ENCODE assay signal across 20 cellular contexts in the genomic region with DNA sequence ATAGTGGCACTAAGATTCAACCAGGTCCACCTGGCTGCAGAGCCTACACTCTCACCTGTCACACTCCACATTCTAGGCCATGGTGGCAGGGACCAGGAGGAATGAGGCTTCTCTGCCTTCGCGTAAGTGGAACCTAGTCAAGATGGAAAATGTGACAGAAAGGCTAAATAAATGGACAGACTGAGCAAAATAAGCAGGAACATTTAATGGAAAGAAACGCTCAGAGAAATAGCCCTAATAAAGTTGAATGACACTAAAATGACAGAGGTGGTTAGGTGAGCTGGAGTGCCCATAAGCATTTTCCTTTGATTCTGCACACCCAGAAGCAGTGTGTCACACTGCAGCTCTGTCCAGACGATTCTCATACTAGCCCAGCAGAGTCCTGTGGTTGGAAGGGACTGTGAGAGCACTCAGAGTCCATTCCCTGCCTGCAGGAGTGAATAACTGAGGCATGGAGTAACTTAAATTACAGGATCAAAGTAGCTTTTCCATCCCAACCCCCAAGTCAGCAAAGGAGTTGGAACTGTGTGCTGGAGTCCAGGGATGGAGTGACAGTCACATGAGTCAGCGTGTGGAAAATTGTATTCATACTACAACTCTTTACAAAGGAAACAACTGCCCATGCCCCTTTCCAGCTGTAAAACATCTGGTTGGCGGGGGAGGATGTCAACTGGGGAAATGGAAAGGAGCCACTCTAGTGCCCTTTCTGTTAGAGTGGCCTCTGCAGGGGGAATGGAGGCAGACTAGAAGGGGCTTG.
DNase-seq lines count a peak whose midpoint lies in the region; ATAC-seq, FAIRE-seq and TF ChIP-seq lines count a peak whose summit lies in the region.
"Had no signal": no experiment of that assay in that cellular context is flagged by ENCODE, and none has a peak within 500 bp of the region (broad histone marks: within the 10 kb centered on the region; RNA-seq: fewer than 3 reads in every experiment).

No MANE protein-coding gene starts in this region.

- intact Hi-C loops in PC-3 (cut with micrococcal nuclease) = no loop called here
- intact Hi-C loops in HepG2 (cut with micrococcal nuclease; ENCODE audit: unreplicated experiment) = no loop called here
- intact Hi-C loops in head of caudate nucleus (cut with DNase I) = no loop called here

- no peaks in the 10 kb centered on the region for H3F3A ChIP-seq in PC-3 (ENCODE audit: low read length, unreplicated experiment)

- H3K27ac ChIP-seq in PC-3 (ENCODE audit: low read length) (peak overlapping the region; percentile 20), HepG2 (ENCODE audit: extremely low read length, insufficient read depth, low read length) (no peak overlapping the region)
- H3K27ac ChIP-seq: pancreas, uterus had no signal

- H3K27me3 ChIP-seq in PC-3 (ENCODE audit: low read length) (no peaks in the 10 kb centered on the region), HepG2 (ENCODE audit: control insufficient read depth in 1 of 2, insufficient read depth in 2 of 2, low read length in 2 of 2) (0 out of 5 replicates have a peak, but pooled peaks cover 0 to 4% of the 10 kb centered on the region in 2 experiments)
- H3K27me3 ChIP-seq: pancreas, uterus had no signal

- WGBS in HepG2 (ENCODE audit: low lambda C conversion rate) = 33% methylated on average over 6 of the region's 6 CpGs

- H3K4me3 ChIP-seq in PC-3 (ENCODE audit: low read length) (no peak overlapping the region), HepG2 (replicated peaks in 1 of 3; ENCODE audit: insufficient read depth in 1 of 3, low read depth in 2 of 3, low read length in 3 of 3) (no peak overlapping the region)
- H3K4me3 ChIP-seq: pancreas, uterus had no signal

- BruUV-seq in PC-3 (replicated peaks; lab: Mats Ljungman, UMichigan) (no TSS peak), HepG2 (replicated peaks; lab: Mats Ljungman, UMichigan) (no TSS peak)

- no peaks in the 10 kb centered on the region for H4K20me1 ChIP-seq in PC-3 (ENCODE audit: low read length)
- H4K20me1 ChIP-seq in HepG2 (ENCODE audit: insufficient read depth, low read length) = no peaks in the 10 kb centered on the region

- H3K4me2 ChIP-seq in PC-3 (ENCODE audit: low read length) = peak overlapping the region; percentile 54
- no peak overlapping the region for H3K4me2 ChIP-seq in HepG2 (ENCODE audit: low read depth, low read length)
- H3K4me2 ChIP-seq: SK-N-SH had no signal

- TF ChIP-seq CTCF in PC-3 (conservative IDR thresholded peaks at IDR 0.05; ENCODE audit: low read depth, low read length) (no peak), HepG2 (CRISPR knock-in tag; IDR thresholded peaks at IDR 0.05) (no peak)

- no peak for TF ChIP-seq RAD21 in HepG2 (CRISPR knock-in tag; IDR thresholded peaks at IDR 0.05)

- POLR2A ChIA-PET in PC-3 (lab: Charles Lee; ENCODE audit: unreplicated experiment) = no interaction called here
- POLR2A ChIA-PET in HepG2 (lab: Yijun Ruan, JAX) = no interaction called here

- ATAC-seq in PC-3 (peak; percentile 76), HG03354 (IDR thresholded peaks at IDR 0.05; ENCODE audit: poor library complexity, severe bottlenecking, unreplicated experiment) (no peak), HepG2 (no peak)
- ATAC-seq: CD8-positive, alpha-beta T cell; Panc1; pancreas had no signal

- peak; percentile 28 for DNase-seq in Daoy (ENCODE audit: low read depth)
- peak; percentile 68 for DNase-seq in PC-3
- DNase-seq in dermis microvascular lymphatic vessel endothelial cell (ENCODE audit: low read depth in 2 of 2) = peak; percentile 20 to 68
- DNase-seq in left kidney (ENCODE audit: low read depth, low spot score) = peak; percentile 71
- no peak for DNase-seq in activated T-cell treated with anti-CD3 and anti-CD28 coated beads, Interleukin-2, amount 50 U/mL, for 48 hours
- DNase-seq in HepG2 (ENCODE audit: low spot score) = no peak
- DNase-seq in head of caudate nucleus = no peak
- DNase-seq: activated CD4-positive, alpha-beta T cell treated with anti-CD3 and anti-CD28 coated beads for 4 hours; activated gamma-delta T cell treated with Interleukin-2 at 50 U/mL for 16 hours; aorta; CD8-positive, alpha-beta T cell; NCI-H748 treated with DMSO at 0.1 percent for 48 hours; pancreas; SK-N-SH; stimulated activated CD4-positive, alpha-beta T cell treated with anti-CD3 and anti-CD28 coated beads, Interleukin-2, amount 100 ng/mL, for 24 hours; T1000; uterus had no signal

- H3K9me3 ChIP-seq in PC-3 (ENCODE audit: low read length) (no peaks in the 10 kb centered on the region), HepG2 (ENCODE audit: low read length) (no peaks in the 10 kb centered on the region)
- H3K9me3 ChIP-seq: pancreas, SK-N-SH, uterus had no signal

- H3K4me1 ChIP-seq in PC-3 (ENCODE audit: insufficient read depth, low read length) (peaks cover 25% of the 10 kb centered on the region), HepG2 (ENCODE audit: insufficient read depth, low read length) (no peaks in the 10 kb centered on the region)
- H3K4me1 ChIP-seq: pancreas, uterus had no signal

- H3K79me2 ChIP-seq in PC-3 (ENCODE audit: low read length) (no peaks in the 10 kb centered on the region), HepG2 (ENCODE audit: insufficient read depth, low read length) (no peaks in the 10 kb centered on the region)

- no peaks in the 10 kb centered on the region; the same call in 1 of the 2 replicates for H3K9me2 ChIP-seq in PC-3 (replicated peaks; ENCODE audit: low read length)
- H3K9me2 ChIP-seq: SK-N-SH had no signal

- in situ Hi-C loops in HepG2 (cut with HindIII; ENCODE audit: extremely low pct_ligation_motif_present, low pct_unique_long_range_greater_than_20kb) = no loop called here

- FAIRE-seq in HepG2 (lab: Jason Lieb, UNC) = no peak
- FAIRE-seq: endometrium, pancreas had no signal

- no peak for TF ChIP-seq EP300 in HepG2 (IDR thresholded peaks at IDR 0.05; ENCODE audit: low read depth in 2 of 2, low read length in 2 of 2)
- no peak for TF ChIP-seq EP300 in HepG2 (CRISPR knock-in tag; IDR thresholded peaks at IDR 0.05; ENCODE audit: borderline replicate concordance)

- no peak for TF ChIP-seq POLR2A in HepG2 (IDR thresholded peaks at IDR 0.05; ENCODE audit: insufficient read depth in 1 of 2, low read depth in 2 of 2, low read length in 2 of 2)

- H3K36me3 ChIP-seq in PC-3 (ENCODE audit: low read depth, low read length) = no peaks in the 10 kb centered on the region
- H3K36me3 ChIP-seq in HepG2 (replicated peaks in 1 of 2; ENCODE audit: control insufficient read depth in 1 of 2, insufficient read depth in 2 of 2, low read length in 2 of 2) = no peaks in the 10 kb centered on the region
- H3K36me3 ChIP-seq: pancreas, uterus had no signal

- CTCF ChIA-PET in PC-3 (lab: Charles Lee) (interaction anchor here (0.8 kb wide), 1 partner anchor 18 kb away, joined by 3 read pairs; no protein-coding TSS in a partner anchor), HepG2 (lab: Yijun Ruan, JAX; ENCODE audit: low intra/inter-chr PET ratio, low total read pairs) (no interaction called here)

- H2AFZ ChIP-seq in PC-3 (ENCODE audit: low read length) = no peak overlapping the region
- H2AFZ ChIP-seq in HepG2 (ENCODE audit: low read length) = no peak overlapping the region

- H3K9ac ChIP-seq in PC-3 (ENCODE audit: low read length) (no peak overlapping the region), HepG2 (ENCODE audit: insufficient read depth, low read depth, low read length) (no peak overlapping the region)
- H3K9ac ChIP-seq: SK-N-SH had no signal

TF ChIP-seq in HepG2, 621 proteins besides CTCF, POLR2A, EP300 and RAD21:
- no peak for TF ChIP-seq SAFB2 (CRISPR knock-in tag; IDR thresholded peaks at IDR 0.05; ENCODE audit: borderline replicate concordance, low read depth)
- TF ChIP-seq ZNF550 (CRISPR knock-in tag; IDR thresholded peaks at IDR 0.05; ENCODE audit: borderline replicate concordance) = no peak
- TF ChIP-seq, protein P1, sequence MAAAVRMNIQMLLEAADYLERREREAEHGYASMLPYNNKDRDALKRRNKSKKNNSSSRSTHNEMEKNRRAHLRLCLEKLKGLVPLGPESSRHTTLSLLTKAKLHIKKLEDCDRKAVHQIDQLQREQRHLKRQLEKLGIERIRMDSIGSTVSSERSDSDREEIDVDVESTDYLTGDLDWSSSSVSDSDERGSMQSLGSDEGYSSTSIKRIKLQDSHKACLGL (CRISPR knock-in tag; IDR thresholded peaks at IDR 0.05) = no peak
- TF ChIP-seq, protein P2, sequence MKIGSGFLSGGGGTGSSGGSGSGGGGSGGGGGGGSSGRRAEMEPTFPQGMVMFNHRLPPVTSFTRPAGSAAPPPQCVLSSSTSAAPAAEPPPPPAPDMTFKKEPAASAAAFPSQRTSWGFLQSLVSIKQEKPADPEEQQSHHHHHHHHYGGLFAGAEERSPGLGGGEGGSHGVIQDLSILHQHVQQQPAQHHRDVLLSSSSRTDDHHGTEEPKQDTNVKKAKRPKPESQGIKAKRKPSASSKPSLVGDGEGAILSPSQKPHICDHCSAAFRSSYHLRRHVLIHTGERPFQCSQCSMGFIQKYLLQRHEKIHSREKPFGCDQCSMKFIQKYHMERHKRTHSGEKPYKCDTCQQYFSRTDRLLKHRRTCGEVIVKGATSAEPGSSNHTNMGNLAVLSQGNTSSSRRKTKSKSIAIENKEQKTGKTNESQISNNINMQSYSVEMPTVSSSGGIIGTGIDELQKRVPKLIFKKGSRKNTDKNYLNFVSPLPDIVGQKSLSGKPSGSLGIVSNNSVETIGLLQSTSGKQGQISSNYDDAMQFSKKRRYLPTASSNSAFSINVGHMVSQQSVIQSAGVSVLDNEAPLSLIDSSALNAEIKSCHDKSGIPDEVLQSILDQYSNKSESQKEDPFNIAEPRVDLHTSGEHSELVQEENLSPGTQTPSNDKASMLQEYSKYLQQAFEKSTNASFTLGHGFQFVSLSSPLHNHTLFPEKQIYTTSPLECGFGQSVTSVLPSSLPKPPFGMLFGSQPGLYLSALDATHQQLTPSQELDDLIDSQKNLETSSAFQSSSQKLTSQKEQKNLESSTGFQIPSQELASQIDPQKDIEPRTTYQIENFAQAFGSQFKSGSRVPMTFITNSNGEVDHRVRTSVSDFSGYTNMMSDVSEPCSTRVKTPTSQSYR (CRISPR knock-in tag; IDR thresholded peaks at IDR 0.05; ENCODE audit: borderline replicate concordance) = no peak

Comparison
In these comparisons a context has a peak if more than half of its experiments do, and no peak if none do; other contexts are left out.
1. DNase-seq: peak in Daoy (single experiment), PC-3 (single experiment), dermis microvascular lymphatic vessel endothelial cell (2 of 2) and left kidney (single experiment); none in activated T-cell treated with anti-CD3 and anti-CD28 coated beads, Interleukin-2, amount 50 U/mL, for 48 hours (0 of 2), HepG2 (single experiment) and head of caudate nucleus (0 of 42).